Comparison of ENCODE assay signal across 14 cellular contexts in genomic region chr18:389658-390357, GRCh38.
DNase-seq lines count a peak whose midpoint lies in the region; ATAC-seq, FAIRE-seq and TF ChIP-seq lines count a peak whose summit lies in the region.
"Had no signal": no experiment of that assay in that cellular context is flagged by ENCODE, and none has a peak within 500 bp of the region (broad histone marks: within the 10 kb centered on the region; RNA-seq: fewer than 3 reads in every experiment).

No MANE protein-coding gene starts in this region.

- H3K27ac Mint-ChIP-seq in HFFc6 = no peak overlapping the region
- no peak overlapping the region for H3K27ac Mint-ChIP-seq in activated CD8-positive, alpha-beta T cell treated with anti-CD3 and anti-CD28 coated beads for 36 hours
- H3K27ac Mint-ChIP-seq: activated naive CD4-positive, alpha-beta T cell treated with anti-CD3 and anti-CD28 coated beads, Interleukin-2, amount 50 U/mL, for 24 hours; stimulated activated effector memory CD8-positive, alpha-beta T cell treated with anti-CD3 and anti-CD28 coated beads, Interleukin-12 subunit alpha, Interleukin-12 subunit beta, amount 100 ng/mL, for 72 hours had no signal

- CTCF ChIA-PET in activated CD8-positive, alpha-beta T cell treated with anti-CD3 and anti-CD28 coated beads for 36 hours (lab: Charles Lee) = no interaction called here

- ATAC-seq in activated CD8-positive, alpha-beta T cell treated with anti-CD3 and anti-CD28 coated beads for 36 hours = no peak
- ATAC-seq in GM18505 (IDR thresholded peaks at IDR 0.05; ENCODE audit: unreplicated experiment) = no peak
- ATAC-seq: stimulated activated effector memory CD8-positive, alpha-beta T cell treated with anti-CD3 and anti-CD28 coated beads, Interleukin-12 subunit alpha, Interleukin-12 subunit beta, amount 100 ng/mL, for 72 hours had no signal

- peak; percentile 30 for TF ChIP-seq CTCF in HFFc6 (IDR thresholded peaks at IDR 0.05)
- TF ChIP-seq CTCF in activated CD8-positive, alpha-beta T cell treated with anti-CD3 and anti-CD28 coated beads for 36 hours (IDR thresholded peaks at IDR 0.05) = no peak

- DNase-seq in GM12891 (ENCODE audit: insufficient read length, low spot score) = no peak
- no peak for DNase-seq in HFFc6
- peak; percentile 5 for DNase-seq in activated CD8-positive, alpha-beta T cell treated with anti-CD3 and anti-CD28 coated beads for 36 hours
- peak; percentile 81 for DNase-seq in myocyte (ENCODE audit: low read depth)
- no peak for DNase-seq in GOT3 (lab: John Stamatoyannopoulos, UW)
- no peak for DNase-seq in NCI-H1417 (lab: John Stamatoyannopoulos, UW)
- DNase-seq: activated CD4-positive, alpha-beta T cell treated with anti-CD3 and anti-CD28 coated beads for 4 hours; dorsolateral prefrontal cortex; hypothalamus; SJCRH30 had no signal

- POLR2A ChIA-PET in activated CD8-positive, alpha-beta T cell treated with anti-CD3 and anti-CD28 coated beads for 36 hours (lab: Charles Lee) = no interaction called here

- H3K9me3 Mint-ChIP-seq in HFFc6 = no peaks in the 10 kb centered on the region
- no peaks in the 10 kb centered on the region for H3K9me3 Mint-ChIP-seq in activated CD8-positive, alpha-beta T cell treated with anti-CD3 and anti-CD28 coated beads for 36 hours
- H3K9me3 Mint-ChIP-seq: activated naive CD4-positive, alpha-beta T cell treated with anti-CD3 and anti-CD28 coated beads, Interleukin-2, amount 50 U/mL, for 24 hours; stimulated activated effector memory CD8-positive, alpha-beta T cell treated with anti-CD3 and anti-CD28 coated beads, Interleukin-12 subunit alpha, Interleukin-12 subunit beta, amount 100 ng/mL, for 72 hours had no signal

- TF ChIP-seq POLR2A in GM12891 (IDR thresholded peaks at IDR 0.05; ENCODE audit: low read depth, low read length) (no peak), GM18505 (IDR thresholded peaks at IDR 0.05; ENCODE audit: borderline replicate concordance, extremely low read depth, insufficient read depth, insufficient read length) (no peak)

- peaks cover 14% of the 10 kb centered on the region for H3K27me3 Mint-ChIP-seq in HFFc6 (ENCODE audit: insufficient read depth)
- H3K27me3 Mint-ChIP-seq in activated CD8-positive, alpha-beta T cell treated with anti-CD3 and anti-CD28 coated beads for 36 hours = peaks cover 6% of the 10 kb centered on the region

- H3K4me1 Mint-ChIP-seq in HFFc6 (ENCODE audit: low read depth) = peaks cover 13% of the 10 kb centered on the region
- H3K4me1 Mint-ChIP-seq in activated CD8-positive, alpha-beta T cell treated with anti-CD3 and anti-CD28 coated beads for 36 hours (ENCODE audit: low read depth) = peaks cover 2% of the 10 kb centered on the region
- H3K4me1 Mint-ChIP-seq: activated naive CD4-positive, alpha-beta T cell treated with anti-CD3 and anti-CD28 coated beads, Interleukin-2, amount 50 U/mL, for 24 hours; IgD-negative memory B cell; stimulated activated effector memory CD8-positive, alpha-beta T cell treated with anti-CD3 and anti-CD28 coated beads, Interleukin-12 subunit alpha, Interleukin-12 subunit beta, amount 100 ng/mL, for 72 hours had no signal

- peak; percentile 47 for FAIRE-seq in GM12891 (lab: Jason Lieb, UNC)

- H3K36me3 Mint-ChIP-seq in HFFc6 (ENCODE audit: low read depth) = no peaks in the 10 kb centered on the region
- H3K36me3 Mint-ChIP-seq in activated CD8-positive, alpha-beta T cell treated with anti-CD3 and anti-CD28 coated beads for 36 hours (ENCODE audit: low read depth) = no peaks in the 10 kb centered on the region
- H3K36me3 Mint-ChIP-seq: activated naive CD4-positive, alpha-beta T cell treated with anti-CD3 and anti-CD28 coated beads, Interleukin-2, amount 50 U/mL, for 24 hours; IgD-negative memory B cell; stimulated activated effector memory CD8-positive, alpha-beta T cell treated with anti-CD3 and anti-CD28 coated beads, Interleukin-12 subunit alpha, Interleukin-12 subunit beta, amount 100 ng/mL, for 72 hours had no signal

- no peak overlapping the region for H3K4me3 Mint-ChIP-seq in HFFc6
- H3K4me3 Mint-ChIP-seq in activated CD8-positive, alpha-beta T cell treated with anti-CD3 and anti-CD28 coated beads for 36 hours = no peak overlapping the region
- H3K4me3 Mint-ChIP-seq: activated naive CD4-positive, alpha-beta T cell treated with anti-CD3 and anti-CD28 coated beads, Interleukin-2, amount 50 U/mL, for 24 hours; IgD-negative memory B cell; stimulated activated effector memory CD8-positive, alpha-beta T cell treated with anti-CD3 and anti-CD28 coated beads, Interleukin-12 subunit alpha, Interleukin-12 subunit beta, amount 100 ng/mL, for 72 hours had no signal

- intact Hi-C loops in activated CD8-positive, alpha-beta T cell treated with anti-CD3 and anti-CD28 coated beads for 36 hours (cut with micrococcal nuclease) = no loop called here

TF ChIP-seq in GM12891, 5 proteins besides CTCF, POLR2A, EP300 and RAD21:
- TF ChIP-seq POU2F2 (IDR thresholded peaks at IDR 0.05; ENCODE audit: low read depth, low read length) (no peak), SPI1 (IDR thresholded peaks at IDR 0.05; ENCODE audit: low read depth, low read length) (no peak), POLR2AphosphoS5 (IDR thresholded peaks at IDR 0.05; ENCODE audit: low read depth, low read length) (no peak), PAX5 (IDR thresholded peaks at IDR 0.05; ENCODE audit: insufficient read depth, low read length, severe bottlenecking) (no peak), TAF1 (IDR thresholded peaks at IDR 0.05; ENCODE audit: low read depth, low read length) (no peak)

Comparison
In these comparisons a context has a peak if more than half of its experiments do, and no peak if none do; other contexts are left out.
1. DNase-seq: peak in activated CD8-positive, alpha-beta T cell treated with anti-CD3 and anti-CD28 coated beads for 36 hours (single experiment) and myocyte (single experiment); none in GM12891 (single experiment), HFFc6 (single experiment), GOT3 (single experiment) and NCI-H1417 (0 of 3).